ENCODE assay signal across 10 cellular contexts in genomic region chr2:190891370-190891769, GRCh38. TPM values are rescaled to one million over a fixed set of nuclear protein-coding genes. Genes with fewer than 3 reads are reported as not detected.
A peak's percentile ranks its signal among the peaks of the same experiment; 100 is the strongest.
DNase-seq lines count a peak whose midpoint lies in the region; ATAC-seq and TF ChIP-seq lines count a peak whose summit lies in the region.
"Had no signal": no experiment of that assay in that cellular context is flagged by ENCODE, and none has a peak within 500 bp of the region (broad histone marks: within the 10 kb centered on the region; RNA-seq: fewer than 3 reads in every experiment).

No MANE protein-coding gene starts in this region.

- CTCF ChIA-PET in WTC11 (lab: Charles Lee), result no interaction called here

- ATAC-seq in GM18907 (IDR thresholded peaks at IDR 0.05; ENCODE audit: unreplicated experiment), result peak; percentile 58
- ATAC-seq in HG03139 (IDR thresholded peaks at IDR 0.05; ENCODE audit: unreplicated experiment), result peak; percentile 38
- ATAC-seq in WTC11, result no peak
- ATAC-seq: Right ventricle myocardium inferior had no signal

- H3K4me1 Mint-ChIP-seq in WTC11, result peaks cover 35% of the 10 kb centered on the region

- H3K27ac Mint-ChIP-seq in WTC11, result peak overlapping the region; percentile 25

- H3K4me3 Mint-ChIP-seq in WTC11, result no peak overlapping the region

- no peak overlapping the region for H3K4me3 ChIP-seq in foreskin fibroblast (ENCODE audit: low read depth in 1 of 2, low read length in 2 of 2)

- no peaks in the 10 kb centered on the region for H3K9me3 Mint-ChIP-seq in WTC11

- peak; percentile 34 for DNase-seq in Ammon's horn (ENCODE audit: low spot score)
- no peak for DNase-seq in WTC11 (ENCODE audit: low spot score)
- no peak for DNase-seq in foreskin fibroblast
- DNase-seq in head of caudate nucleus, result no peak
- no peak for DNase-seq in NCI-H748 treated with DMSO at 0.1 percent for 48 hours (lab: John Stamatoyannopoulos, UW)
- DNase-seq in NCI-H446 (lab: John Stamatoyannopoulos, UW), result no peak

- no peak for TF ChIP-seq CTCF in WTC11 (IDR thresholded peaks at IDR 0.05)
- TF ChIP-seq CTCF in foreskin fibroblast (IDR thresholded peaks at IDR 0.05; ENCODE audit: low read depth, low read length), result no peak

- POLR2A ChIA-PET in WTC11 (lab: Charles Lee), result interaction anchor here (2.5 kb wide), 1 partner anchor 10 kb away, joined by 10 read pairs; no protein-coding TSS in a partner anchor

- no peaks in the 10 kb centered on the region for H3K27me3 Mint-ChIP-seq in WTC11 (ENCODE audit: low read depth)
- H3K27me3 Mint-ChIP-seq: brain had no signal

- H3K36me3 Mint-ChIP-seq in WTC11, result peaks cover 16% of the 10 kb centered on the region

- intact Hi-C loops in head of caudate nucleus (cut with DNase I), result no loop called here

TF ChIP-seq in WTC11, 78 proteins besides CTCF, POLR2A, EP300 and RAD21:
- no peak for TF ChIP-seq NR1H2 (CRISPR knock-in tag; IDR thresholded peaks at IDR 0.05)
- no peak for TF ChIP-seq E2F1 (CRISPR knock-in tag; IDR thresholded peaks at IDR 0.05)
- TF ChIP-seq, protein P1, sequence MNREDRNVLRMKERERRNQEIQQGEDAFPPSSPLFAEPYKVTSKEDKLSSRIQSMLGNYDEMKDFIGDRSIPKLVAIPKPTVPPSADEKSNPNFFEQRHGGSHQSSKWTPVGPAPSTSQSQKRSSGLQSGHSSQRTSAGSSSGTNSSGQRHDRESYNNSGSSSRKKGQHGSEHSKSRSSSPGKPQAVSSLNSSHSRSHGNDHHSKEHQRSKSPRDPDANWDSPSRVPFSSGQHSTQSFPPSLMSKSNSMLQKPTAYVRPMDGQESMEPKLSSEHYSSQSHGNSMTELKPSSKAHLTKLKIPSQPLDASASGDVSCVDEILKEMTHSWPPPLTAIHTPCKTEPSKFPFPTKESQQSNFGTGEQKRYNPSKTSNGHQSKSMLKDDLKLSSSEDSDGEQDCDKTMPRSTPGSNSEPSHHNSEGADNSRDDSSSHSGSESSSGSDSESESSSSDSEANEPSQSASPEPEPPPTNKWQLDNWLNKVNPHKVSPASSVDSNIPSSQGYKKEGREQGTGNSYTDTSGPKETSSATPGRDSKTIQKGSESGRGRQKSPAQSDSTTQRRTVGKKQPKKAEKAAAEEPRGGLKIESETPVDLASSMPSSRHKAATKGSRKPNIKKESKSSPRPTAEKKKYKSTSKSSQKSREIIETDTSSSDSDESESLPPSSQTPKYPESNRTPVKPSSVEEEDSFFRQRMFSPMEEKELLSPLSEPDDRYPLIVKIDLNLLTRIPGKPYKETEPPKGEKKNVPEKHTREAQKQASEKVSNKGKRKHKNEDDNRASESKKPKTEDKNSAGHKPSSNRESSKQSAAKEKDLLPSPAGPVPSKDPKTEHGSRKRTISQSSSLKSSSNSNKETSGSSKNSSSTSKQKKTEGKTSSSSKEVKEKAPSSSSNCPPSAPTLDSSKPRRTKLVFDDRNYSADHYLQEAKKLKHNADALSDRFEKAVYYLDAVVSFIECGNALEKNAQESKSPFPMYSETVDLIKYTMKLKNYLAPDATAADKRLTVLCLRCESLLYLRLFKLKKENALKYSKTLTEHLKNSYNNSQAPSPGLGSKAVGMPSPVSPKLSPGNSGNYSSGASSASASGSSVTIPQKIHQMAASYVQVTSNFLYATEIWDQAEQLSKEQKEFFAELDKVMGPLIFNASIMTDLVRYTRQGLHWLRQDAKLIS (CRISPR knock-in tag; IDR thresholded peaks at IDR 0.05; ENCODE audit: borderline replicate concordance), result no peak
- TF ChIP-seq, protein P2, sequence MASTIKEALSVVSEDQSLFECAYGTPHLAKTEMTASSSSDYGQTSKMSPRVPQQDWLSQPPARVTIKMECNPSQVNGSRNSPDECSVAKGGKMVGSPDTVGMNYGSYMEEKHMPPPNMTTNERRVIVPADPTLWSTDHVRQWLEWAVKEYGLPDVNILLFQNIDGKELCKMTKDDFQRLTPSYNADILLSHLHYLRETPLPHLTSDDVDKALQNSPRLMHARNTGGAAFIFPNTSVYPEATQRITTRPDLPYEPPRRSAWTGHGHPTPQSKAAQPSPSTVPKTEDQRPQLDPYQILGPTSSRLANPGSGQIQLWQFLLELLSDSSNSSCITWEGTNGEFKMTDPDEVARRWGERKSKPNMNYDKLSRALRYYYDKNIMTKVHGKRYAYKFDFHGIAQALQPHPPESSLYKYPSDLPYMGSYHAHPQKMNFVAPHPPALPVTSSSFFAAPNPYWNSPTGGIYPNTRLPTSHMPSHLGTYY (CRISPR knock-in tag; IDR thresholded peaks at IDR 0.05), result no peak
- TF ChIP-seq ZNF121 (CRISPR knock-in tag; IDR thresholded peaks at IDR 0.05), result no peak
- TF ChIP-seq TEAD4 (CRISPR knock-in tag; IDR thresholded peaks at IDR 0.05), result no peak
- no peak for TF ChIP-seq TCF7 (CRISPR knock-in tag; IDR thresholded peaks at IDR 0.05; ENCODE audit: low read depth)
- TF ChIP-seq, protein P3, sequence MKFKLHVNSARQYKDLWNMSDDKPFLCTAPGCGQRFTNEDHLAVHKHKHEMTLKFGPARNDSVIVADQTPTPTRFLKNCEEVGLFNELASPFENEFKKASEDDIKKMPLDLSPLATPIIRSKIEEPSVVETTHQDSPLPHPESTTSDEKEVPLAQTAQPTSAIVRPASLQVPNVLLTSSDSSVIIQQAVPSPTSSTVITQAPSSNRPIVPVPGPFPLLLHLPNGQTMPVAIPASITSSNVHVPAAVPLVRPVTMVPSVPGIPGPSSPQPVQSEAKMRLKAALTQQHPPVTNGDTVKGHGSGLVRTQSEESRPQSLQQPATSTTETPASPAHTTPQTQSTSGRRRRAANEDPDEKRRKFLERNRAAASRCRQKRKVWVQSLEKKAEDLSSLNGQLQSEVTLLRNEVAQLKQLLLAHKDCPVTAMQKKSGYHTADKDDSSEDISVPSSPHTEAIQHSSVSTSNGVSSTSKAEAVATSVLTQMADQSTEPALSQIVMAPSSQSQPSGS (CRISPR knock-in tag; IDR thresholded peaks at IDR 0.05; ENCODE audit: borderline replicate concordance, low read depth), result no peak

RNA-seq across cellular contexts. Expression of gene GLS, which starts 10.7 kb away (rescaled TPM):
- total RNA-seq in WTC11 (2021), result 102 to 115 TPM (median 102 TPM) in 3 replicates
